ENCODE assay signal across 9 cellular contexts in the genomic region with DNA sequence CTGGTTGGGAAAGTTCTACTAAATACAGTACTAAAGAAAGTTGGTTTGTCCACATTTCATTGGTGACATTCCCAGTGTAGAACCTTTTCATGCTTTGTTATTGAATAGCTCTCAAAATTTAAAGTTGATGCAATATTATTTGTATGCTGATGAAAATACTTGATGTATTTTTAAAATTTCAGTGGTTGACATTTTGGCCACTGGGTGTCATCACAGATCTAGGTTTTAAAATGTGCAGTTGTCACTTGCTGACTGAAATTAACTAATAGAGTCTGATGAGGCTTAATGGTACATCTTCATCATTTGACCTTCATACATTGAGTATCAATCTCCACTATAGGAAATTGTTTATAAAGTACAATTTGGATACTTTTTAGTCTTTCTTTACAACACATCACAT. TPM values are rescaled to one million over a fixed set of nuclear protein-coding genes. Genes with fewer than 3 reads are reported as not detected.
DNase-seq lines count a peak whose midpoint lies in the region; ATAC-seq and FAIRE-seq lines count a peak whose summit lies in the region.
"Had no signal": no experiment of that assay in that cellular context is flagged by ENCODE, and none has a peak within 500 bp of the region (broad histone marks: within the 10 kb centered on the region; RNA-seq: fewer than 3 reads in every experiment).

No MANE protein-coding gene starts in this region.

- no peak for FAIRE-seq in HTR-8/SVneo (lab: Jason Lieb, UNC)

- no peak for ATAC-seq in GM19455 (IDR thresholded peaks at IDR 0.05; ENCODE audit: unreplicated experiment)

- DNase-seq in NCI-H748 (lab: John Stamatoyannopoulos, UW; ENCODE audit: unreplicated experiment) (peak; percentile 18), NCI-H748 treated with DMSO at 0.1 percent for 48 hours (lab: John Stamatoyannopoulos, UW) (no peak), M059J (ENCODE audit: low read depth) (peak; percentile 29), amniotic stem cell (lab: John Stamatoyannopoulos, UW) (peak; percentile 10), iris pigment epithelial cell (ENCODE audit: low read depth) (peak; percentile 25), HTR-8/SVneo (ENCODE audit: insufficient read length, low spot score) (no peak)
- DNase-seq in activated CD4-positive, CD25-positive, alpha-beta regulatory T cell (lab: John Stamatoyannopoulos, UW) = no peak
- DNase-seq: right cardiac atrium had no signal

RNA-seq across cellular contexts. Expression of a gene that starts 37.1 kb away (rescaled TPM):
- 35.7 and 42.5 TPM in 2 replicates for total RNA-seq in M059J (2014; rRNA removed; shearing (Covaris generic))

Comparison
In these comparisons a context has a peak if more than half of its experiments do, and no peak if none do; other contexts are left out.
1. DNase-seq: peak in NCI-H748 (single experiment), M059J (single experiment), amniotic stem cell (single experiment) and iris pigment epithelial cell (single experiment); none in NCI-H748 treated with DMSO at 0.1 percent for 48 hours (single experiment), HTR-8/SVneo (single experiment) and activated CD4-positive, CD25-positive, alpha-beta regulatory T cell (0 of 4).